ENCODE assay signal across 1 cellular context in the genomic region with DNA sequence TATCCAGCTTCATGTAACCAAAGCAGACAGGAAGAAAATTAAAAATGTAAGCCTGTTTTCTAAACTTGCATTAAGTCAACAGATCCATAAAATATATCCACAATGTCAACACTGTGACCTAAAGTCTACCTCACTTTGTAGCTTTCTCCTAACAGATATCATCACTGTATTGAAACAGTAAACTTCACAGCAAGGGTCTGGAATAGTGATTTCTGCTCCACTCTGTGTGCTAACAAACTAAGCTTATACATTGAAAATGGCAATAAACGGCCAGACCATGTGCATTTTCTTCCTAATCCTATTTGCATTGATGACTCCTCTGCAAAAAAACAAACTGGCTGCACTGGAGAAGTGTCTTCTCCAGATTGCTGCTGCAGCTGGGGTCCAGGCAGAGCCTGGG.
TF ChIP-seq lines count a peak whose summit lies in the region.

No MANE protein-coding gene starts in this region.

TF ChIP-seq in HepG2, 621 proteins besides CTCF, POLR2A, EP300 and RAD21 (continued from another document):
- TF ChIP-seq FOXA1 (IDR thresholded peaks at IDR 0.05) (peak; percentile 69; the same call in 1 of the 2 replicates), FOXA1 (CRISPR knock-in tag; IDR thresholded peaks at IDR 0.05) (no peak), ARID3A (IDR thresholded peaks at IDR 0.05; ENCODE audit: low read depth, low read length) (peak; percentile 68; the same call in 1 of the 2 replicates), FOXP1 (IDR thresholded peaks at IDR 0.05) (no peak), FOXP1 (CRISPR knock-in tag; IDR thresholded peaks at IDR 0.05) (peak; percentile 28; the same call in 1 of the 2 replicates), AKAP8 (CRISPR knock-in tag; IDR thresholded peaks at IDR 0.05) (no peak), HOXA5 (CRISPR knock-in tag; IDR thresholded peaks at IDR 0.05) (no peak), GATAD2A (CRISPR knock-in tag; IDR thresholded peaks at IDR 0.05) (peak; percentile 11; the same call in 1 of the 2 replicates), NR2F2 (IDR thresholded peaks at IDR 0.05; ENCODE audit: borderline replicate concordance, low read depth) (no peak), FOXA3 (CRISPR knock-in tag; IDR thresholded peaks at IDR 0.05) (peak; percentile 33; the same call in 1 of the 2 replicates), ELF1 (CRISPR knock-in tag; IDR thresholded peaks at IDR 0.05) (no peak)
- TF ChIP-seq, protein P1, sequence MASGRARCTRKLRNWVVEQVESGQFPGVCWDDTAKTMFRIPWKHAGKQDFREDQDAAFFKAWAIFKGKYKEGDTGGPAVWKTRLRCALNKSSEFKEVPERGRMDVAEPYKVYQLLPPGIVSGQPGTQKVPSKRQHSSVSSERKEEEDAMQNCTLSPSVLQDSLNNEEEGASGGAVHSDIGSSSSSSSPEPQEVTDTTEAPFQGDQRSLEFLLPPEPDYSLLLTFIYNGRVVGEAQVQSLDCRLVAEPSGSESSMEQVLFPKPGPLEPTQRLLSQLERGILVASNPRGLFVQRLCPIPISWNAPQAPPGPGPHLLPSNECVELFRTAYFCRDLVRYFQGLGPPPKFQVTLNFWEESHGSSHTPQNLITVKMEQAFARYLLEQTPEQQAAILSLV (CRISPR knock-in tag; IDR thresholded peaks at IDR 0.05; ENCODE audit: borderline replicate concordance), result no peak
- TF ChIP-seq, protein P2, sequence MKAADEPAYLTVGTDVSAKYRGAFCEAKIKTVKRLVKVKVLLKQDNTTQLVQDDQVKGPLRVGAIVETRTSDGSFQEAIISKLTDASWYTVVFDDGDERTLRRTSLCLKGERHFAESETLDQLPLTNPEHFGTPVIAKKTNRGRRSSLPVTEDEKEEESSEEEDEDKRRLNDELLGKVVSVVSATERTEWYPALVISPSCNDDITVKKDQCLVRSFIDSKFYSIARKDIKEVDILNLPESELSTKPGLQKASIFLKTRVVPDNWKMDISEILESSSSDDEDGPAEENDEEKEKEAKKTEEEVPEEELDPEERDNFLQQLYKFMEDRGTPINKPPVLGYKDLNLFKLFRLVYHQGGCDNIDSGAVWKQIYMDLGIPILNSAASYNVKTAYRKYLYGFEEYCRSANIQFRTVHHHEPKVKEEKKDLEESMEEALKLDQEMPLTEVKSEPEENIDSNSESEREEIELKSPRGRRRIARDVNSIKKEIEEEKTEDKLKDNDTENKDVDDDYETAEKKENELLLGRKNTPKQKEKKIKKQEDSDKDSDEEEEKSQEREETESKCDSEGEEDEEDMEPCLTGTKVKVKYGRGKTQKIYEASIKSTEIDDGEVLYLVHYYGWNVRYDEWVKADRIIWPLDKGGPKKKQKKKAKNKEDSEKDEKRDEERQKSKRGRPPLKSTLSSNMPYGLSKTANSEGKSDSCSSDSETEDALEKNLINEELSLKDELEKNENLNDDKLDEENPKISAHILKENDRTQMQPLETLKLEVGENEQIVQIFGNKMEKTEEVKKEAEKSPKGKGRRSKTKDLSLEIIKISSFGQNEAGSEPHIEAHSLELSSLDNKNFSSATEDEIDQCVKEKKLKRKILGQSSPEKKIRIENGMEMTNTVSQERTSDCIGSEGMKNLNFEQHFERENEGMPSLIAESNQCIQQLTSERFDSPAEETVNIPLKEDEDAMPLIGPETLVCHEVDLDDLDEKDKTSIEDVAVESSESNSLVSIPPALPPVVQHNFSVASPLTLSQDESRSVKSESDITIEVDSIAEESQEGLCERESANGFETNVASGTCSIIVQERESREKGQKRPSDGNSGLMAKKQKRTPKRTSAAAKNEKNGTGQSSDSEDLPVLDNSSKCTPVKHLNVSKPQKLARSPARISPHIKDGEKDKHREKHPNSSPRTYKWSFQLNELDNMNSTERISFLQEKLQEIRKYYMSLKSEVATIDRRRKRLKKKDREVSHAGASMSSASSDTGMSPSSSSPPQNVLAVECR (CRISPR knock-in tag; IDR thresholded peaks at IDR 0.05; ENCODE audit: borderline replicate concordance), result no peak
TF ChIP-seq in HepG2: peak in this region for 5.
